31 cellular contexts compared by ENCODE assay signal in genomic region chr3:100295089-100295488, GRCh38.
"Had no signal": no experiment of that assay in that cellular context is flagged by ENCODE, and none has a peak within 500 bp of the region (broad histone marks: within the 10 kb centered on the region; RNA-seq: fewer than 3 reads in every experiment).

No MANE protein-coding gene starts in this region.

- H3K4me3 ChIP-seq: ascending aorta, breast epithelium, cardiac muscle cell, colonic mucosa, esophagus squamous epithelium, gastroesophageal sphincter had no signal

- H3K27me3 Mint-ChIP-seq: activated B cell treated with CpG ODN at 0.5 μM for 24 hours; activated CD8-positive, alpha-beta memory T cell treated with anti-CD3 and anti-CD28 coated beads, Interleukin-2, amount 10 ng/mL, durations not matched to agents 7 days and 5 days; activated naive CD8-positive, alpha-beta T cell treated with anti-CD3 and anti-CD28 coated beads, Interleukin-2, amount 10 ng/mL, durations not matched to agents 7 days and 5 days; brain had no signal

- H3K27ac Mint-ChIP-seq: activated B cell treated with CpG ODN at 0.5 μM for 24 hours; activated CD8-positive, alpha-beta memory T cell treated with anti-CD3 and anti-CD28 coated beads, Interleukin-2, amount 10 ng/mL, durations not matched to agents 7 days and 5 days; activated CD8-positive, alpha-beta T cell treated with anti-CD3 and anti-CD28 coated beads, Interleukin-2, amount 10 ng/mL, durations not matched to agents 7 days and 5 days; activated naive CD4-positive, alpha-beta T cell treated with anti-CD3 and anti-CD28 coated beads for 36 hours; activated naive CD4-positive, alpha-beta T cell treated with anti-CD3 and anti-CD28 coated beads, Interleukin-2, amount 50 U/mL, for 72 hours; activated naive CD8-positive, alpha-beta T cell treated with anti-CD3 and anti-CD28 coated beads, Interleukin-2, amount 10 ng/mL, durations not matched to agents 7 days and 5 days; activated T-helper 1 cell treated with anti-CD3 and anti-CD28 coated beads, Interleukin-12 subunit alpha, Interleukin-12 subunit beta, Interleukin-2, Interleukin-4 antibody, amounts not matched to agents 30 ng/mL and 10 ng/mL and 1 ng/mL, durations not matched to agents 14 hours and 24 hours and 36 hours; activated T-helper 2 cell treated with anti-CD3 and anti-CD28 coated beads, Interferon-gamma antibody, Interleukin-2, Interleukin-4, amounts not matched to agents 10 μg/mL and 5 μg/mL and 100 μg/mL, durations not matched to agents 14 hours and 24 hours and 36 hours; brain had no signal

- H3K36me3 Mint-ChIP-seq: activated naive CD4-positive, alpha-beta T cell treated with anti-CD3 and anti-CD28 coated beads, Interleukin-2, amount 50 U/mL, for 72 hours had no signal

- H3K27ac ChIP-seq: ascending aorta, breast epithelium, cardiac muscle cell, colonic mucosa, epithelial cell of prostate, esophagus squamous epithelium, gastroesophageal sphincter, WERI-Rb-1 had no signal

- H3K4me3 Mint-ChIP-seq: activated B cell treated with CpG ODN at 0.5 μM for 24 hours; activated CD8-positive, alpha-beta memory T cell treated with anti-CD3 and anti-CD28 coated beads, Interleukin-2, amount 10 ng/mL, durations not matched to agents 7 days and 5 days; activated CD8-positive, alpha-beta T cell treated with anti-CD3 and anti-CD28 coated beads, Interleukin-2, amount 10 ng/mL, durations not matched to agents 7 days and 5 days; activated naive CD4-positive, alpha-beta T cell treated with anti-CD3 and anti-CD28 coated beads for 36 hours; activated naive CD8-positive, alpha-beta T cell treated with anti-CD3 and anti-CD28 coated beads, Interleukin-2, amount 10 ng/mL, durations not matched to agents 7 days and 5 days; activated T-helper 1 cell treated with anti-CD3 and anti-CD28 coated beads, Interleukin-12 subunit alpha, Interleukin-12 subunit beta, Interleukin-2, Interleukin-4 antibody, amounts not matched to agents 30 ng/mL and 10 ng/mL and 1 ng/mL, durations not matched to agents 14 hours and 24 hours and 36 hours; brain had no signal

- ATAC-seq: activated CD4-positive, CD25-positive, alpha-beta regulatory T cell treated with anti-CD3 and anti-CD28 coated beads, Interleukin-2, amount 50 U/mL, for 24 hours; activated CD8-positive, alpha-beta memory T cell treated with anti-CD3 and anti-CD28 coated beads, Interleukin-2, amount 10 ng/mL, durations not matched to agents 7 days and 5 days; activated CD8-positive, alpha-beta T cell treated with anti-CD3 and anti-CD28 coated beads, Interleukin-2, amount 10 ng/mL, durations not matched to agents 7 days and 5 days; activated naive CD4-positive, alpha-beta T cell treated with anti-CD3 and anti-CD28 coated beads, Interleukin-2, amount 50 U/mL, for 72 hours; gastroesophageal sphincter had no signal

- H3K27me3 ChIP-seq: ascending aorta, breast epithelium, cardiac muscle cell, colonic mucosa, esophagus squamous epithelium, gastroesophageal sphincter had no signal

- H3K9me3 Mint-ChIP-seq: activated B cell treated with CpG ODN at 0.5 μM for 24 hours; activated naive CD4-positive, alpha-beta T cell treated with anti-CD3 and anti-CD28 coated beads for 36 hours; activated naive CD4-positive, alpha-beta T cell treated with anti-CD3 and anti-CD28 coated beads, Interleukin-2, amount 50 U/mL, for 72 hours; activated naive CD8-positive, alpha-beta T cell treated with anti-CD3 and anti-CD28 coated beads, Interleukin-2, amount 10 ng/mL, durations not matched to agents 7 days and 5 days; activated T-helper 1 cell treated with anti-CD3 and anti-CD28 coated beads, Interleukin-12 subunit alpha, Interleukin-12 subunit beta, Interleukin-2, Interleukin-4 antibody, amounts not matched to agents 30 ng/mL and 10 ng/mL and 1 ng/mL, durations not matched to agents 14 hours and 24 hours and 36 hours; activated T-helper 2 cell treated with anti-CD3 and anti-CD28 coated beads, Interferon-gamma antibody, Interleukin-2, Interleukin-4, amounts not matched to agents 10 μg/mL and 5 μg/mL and 100 μg/mL, durations not matched to agents 14 hours and 24 hours and 36 hours; brain had no signal

- H3K4me1 Mint-ChIP-seq: activated B cell treated with CpG ODN at 0.5 μM for 24 hours, brain had no signal

- H3K4me1 ChIP-seq: ascending aorta, breast epithelium, colonic mucosa, esophagus squamous epithelium, gastroesophageal sphincter had no signal

- DNase-seq: activated B cell treated with CpG ODN at 0.5 μM for 24 hours; activated CD4-positive, alpha-beta T cell treated with anti-CD3 and anti-CD28 coated beads for 48 hours; activated CD4-positive, alpha-beta T cell treated with anti-CD3 and anti-CD28 coated beads, Interleukin-2, amount 50 U/mL, for 1 hour; activated CD4-positive, alpha-beta T cell treated with anti-CD3 and anti-CD28 coated beads, Interleukin-2, amount 50 U/mL, for 48 hours; activated CD8-positive, alpha-beta memory T cell treated with anti-CD3 and anti-CD28 coated beads, Interleukin-2, amount 10 ng/mL, durations not matched to agents 7 days and 5 days; activated CD8-positive, alpha-beta memory T cell treated with anti-CD3 and anti-CD28 coated beads, Interleukin-2, amount 50 U/mL, for 4 hours; activated CD8-positive, alpha-beta T cell treated with anti-CD3 and anti-CD28 coated beads, Interleukin-2, amount 10 ng/mL, durations not matched to agents 7 days and 5 days; activated effector memory CD4-positive, alpha-beta T cell treated with anti-CD3 and anti-CD28 coated beads, Interleukin-2, amount 50 U/mL, for 16 hours; activated naive CD4-positive, alpha-beta T cell treated with anti-CD3 and anti-CD28 coated beads for 36 hours; activated naive CD8-positive, alpha-beta T cell treated with anti-CD3 and anti-CD28 coated beads, Interleukin-2, amount 10 ng/mL, durations not matched to agents 7 days and 5 days; activated T-cell treated with anti-CD3 and anti-CD28 coated beads, Interleukin-2, amount 50 U/mL, for 1 hour; activated T-cell treated with anti-CD3 and anti-CD28 coated beads, Interleukin-2, amount 50 U/mL, for 48 hours; central memory CD4-positive, alpha-beta T cell; cerebellar nuclear complex; colonic mucosa; effector CD8-positive, alpha-beta T cell; esophagus squamous epithelium; foreskin melanocyte; head of caudate nucleus; T1000; WERI-Rb-1 had no signal

- H3K36me3 ChIP-seq: breast epithelium, colonic mucosa had no signal

- H3K9me3 ChIP-seq: ascending aorta, breast epithelium, colonic mucosa, esophagus squamous epithelium, gastroesophageal sphincter had no signal
